ENCODE assay signal across 8 cellular contexts in the genomic region with DNA sequence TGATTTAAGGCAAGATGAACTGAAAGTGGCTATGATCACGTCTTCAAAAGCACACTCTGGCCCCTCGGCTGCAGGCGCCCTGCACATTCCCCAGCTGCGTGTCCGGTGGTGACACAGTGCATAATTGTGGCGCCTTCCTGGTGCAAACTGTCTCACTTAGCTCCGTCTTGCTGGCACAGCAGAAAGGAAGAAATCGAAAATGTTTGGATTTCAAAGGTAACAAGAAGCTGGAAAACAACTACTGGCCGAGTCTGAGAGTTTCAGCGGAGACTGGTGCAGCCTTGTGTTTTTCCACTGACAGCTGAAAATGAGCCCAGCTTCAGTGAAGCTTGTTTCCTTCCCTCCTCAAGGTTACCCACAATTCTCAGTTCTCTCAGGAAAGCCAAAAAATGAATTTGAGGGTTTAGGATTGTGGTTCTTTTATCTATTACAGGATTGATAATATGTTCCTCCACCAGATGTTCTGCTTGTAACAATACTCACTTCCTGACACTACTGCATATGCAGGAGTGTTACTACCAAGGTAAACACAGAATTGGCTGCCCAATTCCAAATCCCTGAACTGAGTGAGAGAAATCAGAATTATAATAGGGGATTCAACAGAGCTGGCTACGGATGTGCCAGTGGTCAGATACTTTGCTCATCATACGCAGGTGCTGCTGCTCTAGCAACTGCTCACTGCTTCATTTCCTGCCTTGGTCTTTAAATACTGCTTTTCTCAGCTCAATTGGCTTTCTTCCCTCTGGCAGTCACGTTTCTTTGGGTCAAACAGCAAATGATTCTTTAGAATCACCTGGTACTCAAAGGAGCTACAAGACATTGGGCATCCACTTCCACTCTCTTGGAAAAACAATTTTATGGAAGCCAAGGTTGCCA.
DNase-seq lines count a peak whose midpoint lies in the region; ATAC-seq, FAIRE-seq and TF ChIP-seq lines count a peak whose summit lies in the region.

No MANE protein-coding gene starts in this region.

- peak; percentile 73 for FAIRE-seq in GM12878 (lab: Jason Lieb, UNC)
- no peak for FAIRE-seq in small intestine (lab: Jason Lieb, UNC)

- H3K27ac ChIP-seq in GM12878 (ENCODE audit: control insufficient read depth, insufficient read depth) (peak overlapping the region; percentile 56), small intestine (ENCODE audit: low read depth in 1 of 2, low read length in 1 of 2) (no peak overlapping the region)
- H3K27ac ChIP-seq in CD4-positive, alpha-beta T cell (ENCODE audit: low read depth, low read length): no peak overlapping the region

- H3K27me3 Mint-ChIP-seq in CD4-positive, alpha-beta T cell: peaks cover 18% of the 10 kb centered on the region

- no peak overlapping the region for H3K4me3 Mint-ChIP-seq in CD4-positive, alpha-beta T cell

- ATAC-seq in GM19438 (IDR thresholded peaks at IDR 0.05; ENCODE audit: low read depth, unreplicated experiment) (peak; percentile 83), HG03342 (IDR thresholded peaks at IDR 0.05; ENCODE audit: unreplicated experiment) (peak; percentile 81), GM12878 (peak; percentile 87)
- ATAC-seq in CD4-positive, alpha-beta T cell (ENCODE audit: poor library complexity): no peak

- no peaks in the 10 kb centered on the region for H3K79me2 ChIP-seq in GM12878 (ENCODE audit: control insufficient read depth, insufficient read depth, low read length)

- DNase-seq in GM12878 (ENCODE audit: low read depth, low spot score): peak; percentile 21
- DNase-seq in pons (ENCODE audit: low spot score): peak; percentile 36
- DNase-seq in small intestine: no peak
- DNase-seq in NCI-H226: no peak
- DNase-seq in activated CD4-positive, alpha-beta T cell treated with anti-CD3 and anti-CD28 coated beads, Interleukin-2, amount 50 U/mL, for 48 hours: no peak
- no peak for DNase-seq in CD4-positive, alpha-beta T cell

- H3K9ac ChIP-seq in GM12878 (ENCODE audit: control insufficient read depth, insufficient read depth, low read length): peak overlapping the region; percentile 37; the same call in 1 of the 2 replicates

- no peaks in the 10 kb centered on the region for H3K4me1 Mint-ChIP-seq in CD4-positive, alpha-beta T cell (ENCODE audit: low read depth)

- no peaks in the 10 kb centered on the region for H4K20me1 ChIP-seq in GM12878 (ENCODE audit: control insufficient read depth, insufficient read depth)

- SMC1A ChIA-PET in GM12878 (lab: Charles Lee; ENCODE audit: uncharacterized antibody, unreplicated experiment): interaction anchor here (0.7 to 3.2 kb wide), 9 partner anchors 9 to 124 kb away, joined by 3 to 9 read pairs (median 4); no protein-coding TSS in a partner anchor

- H3K4me3 ChIP-seq in GM12878 (peak overlapping the region; percentile 44; the same call in 1 of the 2 replicates), small intestine (ENCODE audit: low read depth in 1 of 2, low read length in 2 of 2) (no peak overlapping the region)

- no peak for TF ChIP-seq POLR2A in GM12878 (IDR thresholded peaks at IDR 0.05; ENCODE audit: low read depth, low read length)

- 0 out of 2 replicates have a peak, but pooled peaks have one; percentile 1 for TF ChIP-seq RAD21 in GM12878 (IDR thresholded peaks at IDR 0.05; ENCODE audit: insufficient read depth, low read depth, low read length)

- H3K27me3 ChIP-seq in GM12878 (replicated peaks in 1 of 2; ENCODE audit: control insufficient read depth in 2 of 2, insufficient read depth in 2 of 2, low read length in 1 of 2): no peaks in the 10 kb centered on the region
- peaks cover 0 to 2% of the 10 kb centered on the region in 2 donors for H3K27me3 ChIP-seq in small intestine (ENCODE audit: control insufficient read depth in 2 of 2, insufficient read depth in 2 of 2, low read length in 2 of 2)
- no peaks in the 10 kb centered on the region for H3K27me3 ChIP-seq in CD4-positive, alpha-beta T cell (ENCODE audit: control insufficient read depth, insufficient read depth, low read length)

- no peak overlapping the region for H3K27ac Mint-ChIP-seq in CD4-positive, alpha-beta T cell

- intact Hi-C loops in GM12878 (cut with micrococcal nuclease; ENCODE audit: unreplicated experiment): no loop called here
- intact Hi-C loops in CD4-positive, alpha-beta T cell (cut with DNase I, micrococcal nuclease): no loop called here

- no peaks in the 10 kb centered on the region for H3K36me3 Mint-ChIP-seq in CD4-positive, alpha-beta T cell (ENCODE audit: low read depth)

- TF ChIP-seq CTCF in GM12878 (IDR thresholded peaks at IDR 0.05 in 2 of 3, conservative IDR thresholded peaks at IDR 0.05 in 1 of 3; ENCODE audit: control insufficient read depth in 2 of 3, extremely low read depth in 1 of 3, insufficient read depth in 1 of 3, low read depth in 3 of 3, low read length in 3 of 3): no peak
- TF ChIP-seq CTCF in CD4-positive, alpha-beta T cell (IDR thresholded peaks at IDR 0.05): no peak

- TF ChIP-seq EP300 in GM12878 (IDR thresholded peaks at IDR 0.05; ENCODE audit: borderline replicate concordance in 1 of 2, control insufficient read depth in 1 of 2, low read depth in 2 of 2, low read length in 2 of 2): no peak

- H3K36me3 ChIP-seq in GM12878 (ENCODE audit: control insufficient read depth in 2 of 2, insufficient read depth in 2 of 2, low read length in 1 of 2) (no peaks in the 10 kb centered on the region; a peak in 1 of 4 replicates), small intestine (ENCODE audit: control insufficient read depth in 2 of 2, insufficient read depth in 2 of 2, low read length in 2 of 2) (no peaks in the 10 kb centered on the region)

- 35% methylated on average over 13 of the region's 13 CpGs for WGBS in GM12878 (ENCODE audit: insufficient coverage, insufficient replicate concordance, low lambda C conversion rate, missing lambda C conversion rate)
- WGBS in small intestine, 3 donors: 52 to 65% (median 64%) methylated on average over 13 of the region's 13 CpGs

- BruUV-seq in GM12878 (replicated peaks; lab: Mats Ljungman, UMichigan): no TSS peak

- POLR2A ChIA-PET in GM12878 (lab: Charles Lee): interaction anchor here (0.7 to 1.4 kb wide), 2 partner anchors 21 to 35 kb away, joined by 3 to 4 read pairs; no protein-coding TSS in a partner anchor
- POLR2A ChIA-PET in CD4-positive, alpha-beta T cell (lab: Charles Lee): no interaction called here

- H3K9me3 Mint-ChIP-seq in CD4-positive, alpha-beta T cell: no peaks in the 10 kb centered on the region

- in situ Hi-C loops in GM12878 (cut with MboI): no loop called here

- RAD21 ChIA-PET in GM12878 (lab: Charles Lee; ENCODE audit: unreplicated experiment): interaction anchor here (1.4 kb wide), 1 partner anchor 64 kb away, joined by 4 read pairs; the partner anchor contains the start of gene TRUB1

- peak overlapping the region; percentile 75 for H3K4me2 ChIP-seq in GM12878 (ENCODE audit: control insufficient read depth, insufficient read depth)

- CTCF ChIA-PET in GM12878 (lab: Yijun Ruan, JAX): interaction anchor here (0.7 to 0.8 kb wide), 3 partner anchors 8 to 122 kb away, joined by 3 read pairs; no protein-coding TSS in a partner anchor
- CTCF ChIA-PET in CD4-positive, alpha-beta T cell (lab: Charles Lee): no interaction called here

- peak overlapping the region; percentile 73 for H2AFZ ChIP-seq in GM12878 (ENCODE audit: control insufficient read depth, low read depth, low read length)

- no peaks in the 10 kb centered on the region for H3K9me3 ChIP-seq in GM12878 (replicated peaks; ENCODE audit: control insufficient read depth, insufficient read depth, low read length)
- H3K9me3 ChIP-seq in small intestine (ENCODE audit: control insufficient read depth, low read depth): no peaks in the 10 kb centered on the region
- no peaks in the 10 kb centered on the region for H3K9me3 ChIP-seq in CD4-positive, alpha-beta T cell (ENCODE audit: control insufficient read depth, low read length)

- peaks cover 11% of the 10 kb centered on the region for H3K4me1 ChIP-seq in GM12878 (ENCODE audit: control insufficient read depth, insufficient read depth, low read length)
- H3K4me1 ChIP-seq in small intestine (ENCODE audit: control insufficient read depth in 2 of 2, insufficient read depth in 1 of 2, low read depth in 1 of 2, low read length in 1 of 2): no peaks in the 10 kb centered on the region

TF ChIP-seq in GM12878, 131 proteins besides CTCF, POLR2A, EP300 and RAD21 (continues in another document):
- TF ChIP-seq RUNX3 (IDR thresholded peaks at IDR 0.05; ENCODE audit: low read length) (peak; percentile 44), ZNF24 (IDR thresholded peaks at IDR 0.05) (no peak), NFIC (IDR thresholded peaks at IDR 0.05; ENCODE audit: low read depth, low read length) (peak; percentile 43; the same call in 1 of the 2 replicates), TCF3 (IDR thresholded peaks at IDR 0.05; ENCODE audit: borderline replicate concordance, insufficient read depth, low read depth, low read length) (no peak)
- TF ChIP-seq, protein P1, sequence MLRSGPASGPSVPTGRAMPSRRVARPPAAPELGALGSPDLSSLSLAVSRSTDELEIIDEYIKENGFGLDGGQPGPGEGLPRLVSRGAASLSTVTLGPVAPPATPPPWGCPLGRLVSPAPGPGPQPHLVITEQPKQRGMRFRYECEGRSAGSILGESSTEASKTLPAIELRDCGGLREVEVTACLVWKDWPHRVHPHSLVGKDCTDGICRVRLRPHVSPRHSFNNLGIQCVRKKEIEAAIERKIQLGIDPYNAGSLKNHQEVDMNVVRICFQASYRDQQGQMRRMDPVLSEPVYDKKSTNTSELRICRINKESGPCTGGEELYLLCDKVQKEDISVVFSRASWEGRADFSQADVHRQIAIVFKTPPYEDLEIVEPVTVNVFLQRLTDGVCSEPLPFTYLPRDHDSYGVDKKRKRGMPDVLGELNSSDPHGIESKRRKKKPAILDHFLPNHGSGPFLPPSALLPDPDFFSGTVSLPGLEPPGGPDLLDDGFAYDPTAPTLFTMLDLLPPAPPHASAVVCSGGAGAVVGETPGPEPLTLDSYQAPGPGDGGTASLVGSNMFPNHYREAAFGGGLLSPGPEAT (IDR thresholded peaks at IDR 0.05; ENCODE audit: low read depth): no peak

Comparison
In these comparisons a context has a peak if more than half of its experiments do, and no peak if none do; other contexts are left out.
1. DNase-seq: peak in GM12878 (single experiment) and pons (single experiment); none in small intestine (single experiment), NCI-H226 (single experiment), activated CD4-positive, alpha-beta T cell treated with anti-CD3 and anti-CD28 coated beads, Interleukin-2, amount 50 U/mL, for 48 hours (0 of 2) and CD4-positive, alpha-beta T cell (0 of 10).